11 cellular contexts compared by ENCODE assay signal in the genomic region with DNA sequence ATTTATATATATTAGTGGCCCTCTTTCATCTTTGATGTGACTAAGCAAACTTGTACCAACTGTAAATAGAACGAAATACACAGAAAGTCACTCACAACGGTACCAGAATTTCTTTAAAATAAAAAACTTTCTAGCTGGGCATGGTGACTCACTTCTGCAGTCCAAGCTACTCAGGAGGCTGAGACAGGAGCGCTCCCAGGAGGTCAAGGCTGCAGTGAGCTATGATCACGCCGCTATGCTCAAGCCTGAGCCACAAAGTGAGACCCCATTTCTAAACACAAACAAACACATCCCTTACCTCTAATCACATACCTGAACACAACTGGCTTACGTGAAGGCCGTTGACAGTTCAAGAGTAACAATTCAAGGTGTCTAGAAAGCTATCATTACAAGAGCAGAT. TPM values are rescaled to one million over a fixed set of nuclear protein-coding genes. Genes with fewer than 3 reads are reported as not detected.
DNase-seq lines count a peak whose midpoint lies in the region; ATAC-seq and TF ChIP-seq lines count a peak whose summit lies in the region.
"Had no signal": no experiment of that assay in that cellular context is flagged by ENCODE, and none has a peak within 500 bp of the region (broad histone marks: within the 10 kb centered on the region; RNA-seq: fewer than 3 reads in every experiment).

No MANE protein-coding gene starts in this region.

- H3K4me2 ChIP-seq in smooth muscle cell, result no peak overlapping the region

- DNase-seq in activated T-cell treated with anti-CD3 and anti-CD28 coated beads, Interleukin-2, amount 50 U/mL, for 1 hour, result peak; percentile 47
- no peak for DNase-seq in activated T-cell treated with anti-CD3 and anti-CD28 coated beads for 4 hours
- DNase-seq in activated T-helper 2 cell treated with anti-CD3 and anti-CD28 coated beads, Interferon-gamma antibody, Interleukin-2, Interleukin-4, amounts not matched to agents 10 μg/mL and 5 μg/mL and 100 μg/mL, durations not matched to agents 14 hours and 24 hours and 36 hours (ENCODE audit: low spot score), result no peak
- no peak for DNase-seq in right lobe of liver
- DNase-seq in suprapubic skin (ENCODE audit: low spot score in 2 of 2), result no peak
- no peak for DNase-seq in kidney glomerular epithelial cell (lab: John Stamatoyannopoulos, UW)
- DNase-seq in smooth muscle cell (lab: John Stamatoyannopoulos, UW; ENCODE audit: unreplicated experiment), result no peak
- DNase-seq in effector CD8-positive, alpha-beta T cell (lab: John Stamatoyannopoulos, UW), result no peak
- DNase-seq: NCI-H446, nephron progenitor cell, substantia nigra had no signal

- H3K36me3 Mint-ChIP-seq in activated T-helper 2 cell treated with anti-CD3 and anti-CD28 coated beads, Interferon-gamma antibody, Interleukin-2, Interleukin-4, amounts not matched to agents 10 μg/mL and 5 μg/mL and 100 μg/mL, durations not matched to agents 14 hours and 24 hours and 36 hours (ENCODE audit: low read depth), result peaks cover 34% of the 10 kb centered on the region

- H3F3A ChIP-seq in smooth muscle cell (ENCODE audit: low read depth), result no peaks in the 10 kb centered on the region

- H3K4me3 Mint-ChIP-seq in activated T-helper 2 cell treated with anti-CD3 and anti-CD28 coated beads, Interferon-gamma antibody, Interleukin-2, Interleukin-4, amounts not matched to agents 10 μg/mL and 5 μg/mL and 100 μg/mL, durations not matched to agents 14 hours and 24 hours and 36 hours (ENCODE audit: low read depth), result peak overlapping the region; percentile 43
- H3K4me3 Mint-ChIP-seq: nephron progenitor cell had no signal

- no peak overlapping the region for H2AFZ ChIP-seq in smooth muscle cell (ENCODE audit: low read depth)

- H3K27me3 Mint-ChIP-seq in activated T-helper 2 cell treated with anti-CD3 and anti-CD28 coated beads, Interferon-gamma antibody, Interleukin-2, Interleukin-4, amounts not matched to agents 10 μg/mL and 5 μg/mL and 100 μg/mL, durations not matched to agents 14 hours and 24 hours and 36 hours (ENCODE audit: low read depth), result no peaks in the 10 kb centered on the region

- H3K4me3 ChIP-seq in right lobe of liver (no peak overlapping the region), suprapubic skin (no peak overlapping the region), smooth muscle cell (no peak overlapping the region)

- ATAC-seq in right lobe of liver, result peak in 2 of 4 donors; percentile 14 to 26

- H3K4me1 Mint-ChIP-seq in activated T-helper 2 cell treated with anti-CD3 and anti-CD28 coated beads, Interferon-gamma antibody, Interleukin-2, Interleukin-4, amounts not matched to agents 10 μg/mL and 5 μg/mL and 100 μg/mL, durations not matched to agents 14 hours and 24 hours and 36 hours (ENCODE audit: low read depth), result peaks cover 47% of the 10 kb centered on the region

- H4K20me1 ChIP-seq in smooth muscle cell (ENCODE audit: low read depth), result peaks cover 25% of the 10 kb centered on the region

- TF ChIP-seq POLR2A in right lobe of liver (IDR thresholded peaks at IDR 0.05) (no peak), suprapubic skin (IDR thresholded peaks at IDR 0.05) (no peak)

- H3K79me2 ChIP-seq in smooth muscle cell (ENCODE audit: low read depth), result peaks cover 55% of the 10 kb centered on the region

- H3K27ac ChIP-seq in right lobe of liver (peak overlapping the region in 2 of 3 donors; percentile 31 to 93), suprapubic skin (peak overlapping the region; percentile 45), smooth muscle cell (ENCODE audit: low read depth) (no peak overlapping the region)

- intact Hi-C loops in activated T-helper 2 cell treated with anti-CD3 and anti-CD28 coated beads, Interferon-gamma antibody, Interleukin-2, Interleukin-4, amounts not matched to agents 10 μg/mL and 5 μg/mL and 100 μg/mL, durations not matched to agents 14 hours and 24 hours and 36 hours (cut with micrococcal nuclease), result no loop called here
- intact Hi-C loops in right lobe of liver (cut with DNase I), result no loop called here

- TF ChIP-seq CTCF in right lobe of liver (IDR thresholded peaks at IDR 0.05) (no peak), suprapubic skin (IDR thresholded peaks at IDR 0.05) (no peak), smooth muscle cell (IDR thresholded peaks at IDR 0.05; ENCODE audit: borderline replicate concordance, insufficient read depth, poor library complexity, severe bottlenecking) (no peak)

- no peaks in the 10 kb centered on the region for H3K9me3 Mint-ChIP-seq in activated T-helper 2 cell treated with anti-CD3 and anti-CD28 coated beads, Interferon-gamma antibody, Interleukin-2, Interleukin-4, amounts not matched to agents 10 μg/mL and 5 μg/mL and 100 μg/mL, durations not matched to agents 14 hours and 24 hours and 36 hours
- H3K9me3 Mint-ChIP-seq: nephron progenitor cell had no signal

- H3K9me3 ChIP-seq in right lobe of liver (no peaks in the 10 kb centered on the region), suprapubic skin (no peaks in the 10 kb centered on the region), smooth muscle cell (replicated peaks; ENCODE audit: low read depth) (no peaks in the 10 kb centered on the region)

- H3K4me1 ChIP-seq in right lobe of liver (peaks cover 0 to 48% (median 11%) of the 10 kb centered on the region in 4 donors), suprapubic skin (peaks cover 13% of the 10 kb centered on the region), smooth muscle cell (ENCODE audit: low read depth) (peaks cover 9% of the 10 kb centered on the region)

- H3K36me3 ChIP-seq in right lobe of liver (no peaks in the 10 kb centered on the region), suprapubic skin (no peaks in the 10 kb centered on the region), smooth muscle cell (ENCODE audit: low read depth) (no peaks in the 10 kb centered on the region)

- no peak overlapping the region for H3K9ac ChIP-seq in smooth muscle cell (ENCODE audit: low read depth)

- WGBS in right lobe of liver (ENCODE audit: insufficient coverage, low coverage, low lambda C conversion rate, missing lambda C conversion rate), result 60% methylated on average over 5 of the region's 7 CpGs
- 88% methylated on average over 7 of the region's 7 CpGs for WGBS in suprapubic skin
- WGBS in smooth muscle cell (ENCODE audit: low lambda C conversion rate), result 86% methylated on average over 7 of the region's 7 CpGs

- peak overlapping the region; percentile 79 for H3K27ac Mint-ChIP-seq in activated T-helper 2 cell treated with anti-CD3 and anti-CD28 coated beads, Interferon-gamma antibody, Interleukin-2, Interleukin-4, amounts not matched to agents 10 μg/mL and 5 μg/mL and 100 μg/mL, durations not matched to agents 14 hours and 24 hours and 36 hours
- H3K27ac Mint-ChIP-seq: nephron progenitor cell had no signal

- no peaks in the 10 kb centered on the region for H3K27me3 ChIP-seq in right lobe of liver
- H3K27me3 ChIP-seq in suprapubic skin, result no peaks in the 10 kb centered on the region
- H3K27me3 ChIP-seq in smooth muscle cell (ENCODE audit: low read depth), result no peaks in the 10 kb centered on the region

- no peak for TF ChIP-seq EP300 in suprapubic skin (IDR thresholded peaks at IDR 0.05)

RNA-seq across cellular contexts. Expression of a gene that starts 29.7 kb away (rescaled TPM):
- total RNA-seq in activated T-helper 2 cell treated with anti-CD3 and anti-CD28 coated beads, Interferon-gamma antibody, Interleukin-2, Interleukin-4, amounts not matched to agents 10 μg/mL and 5 μg/mL and 100 μg/mL, durations not matched to agents 14 hours and 24 hours and 36 hours, result 162 and 164 TPM in 2 replicates
- total RNA-seq in right lobe of liver, result 10 to 100 TPM; 21.2 to 29.0 (median 26.7) TPM
- total RNA-seq in suprapubic skin, result 100 to 1,000 TPM in 1 of 4 donors, 10 to 100 TPM in 3; 52.7 to 105 (median 57.6) TPM
- 10.7 and 29.3 TPM in 2 replicates for total RNA-seq in smooth muscle cell
- 12.4 and 15.0 TPM in 2 replicates for polyA plus RNA-seq in smooth muscle cell

RNA-seq across cellular contexts. Expression of a gene that starts 41.8 kb away (rescaled TPM):
- 288 and 302 TPM in 2 replicates for total RNA-seq in activated T-helper 2 cell treated with anti-CD3 and anti-CD28 coated beads, Interferon-gamma antibody, Interleukin-2, Interleukin-4, amounts not matched to agents 10 μg/mL and 5 μg/mL and 100 μg/mL, durations not matched to agents 14 hours and 24 hours and 36 hours
- total RNA-seq in right lobe of liver (10 to 100 TPM in 1 of 6 experiments, 1 to 10 TPM in 5; 4.8 to 11.5 (median 7.7) TPM), suprapubic skin (10 to 100 TPM; 32.1 to 56.0 (median 45.6) TPM), smooth muscle cell (1.7 and 2.6 TPM in 2 replicates)
- 3.2 and 6.3 TPM in 2 replicates for polyA plus RNA-seq in smooth muscle cell

RNA-seq across cellular contexts. Expression of a gene that starts 52.2 kb away (rescaled TPM):
- 16.5 and 17.6 TPM in 2 replicates for total RNA-seq in activated T-helper 2 cell treated with anti-CD3 and anti-CD28 coated beads, Interferon-gamma antibody, Interleukin-2, Interleukin-4, amounts not matched to agents 10 μg/mL and 5 μg/mL and 100 μg/mL, durations not matched to agents 14 hours and 24 hours and 36 hours
- total RNA-seq in right lobe of liver (10 to 100 TPM in 5 of 6 experiments, 1 to 10 TPM in 1; 8.8 to 23.9 (median 12.8) TPM), suprapubic skin (10 to 100 TPM; 14.6 to 22.8 (median 18.7) TPM), smooth muscle cell (0.76 and 11.5 TPM in 2 replicates)
- 4.8 and 6.0 TPM in 2 replicates for polyA plus RNA-seq in smooth muscle cell
